In genomic region chrX:82208976-82209375, GRCh38 we compare ENCODE assay signal across 23 cellular contexts.
"Had no signal": no experiment of that assay in that cellular context is flagged by ENCODE, and none has a peak within 500 bp of the region (broad histone marks: within the 10 kb centered on the region; RNA-seq: fewer than 3 reads in every experiment).

No MANE protein-coding gene starts in this region.

- H3K36me3 ChIP-seq: left ventricle myocardium inferior, lower lobe of right lung, prostate gland, right lobe of liver, suprapubic skin, thyroid gland had no signal

- H3K27ac ChIP-seq: dorsolateral prefrontal cortex, hepatocyte, left ventricle myocardium inferior, lower lobe of right lung, parathyroid adenoma, prostate gland, right lobe of liver, suprapubic skin, thyroid gland had no signal

- H3K27me3 ChIP-seq: hepatocyte, right lobe of liver, suprapubic skin, thyroid gland had no signal

- FAIRE-seq: urothelium cell line had no signal

- H3K9me3 ChIP-seq: left ventricle myocardium inferior, lower lobe of right lung, prostate gland, right lobe of liver, suprapubic skin, thyroid gland had no signal

- H3K4me1 ChIP-seq: left ventricle myocardium inferior, lower lobe of right lung, parathyroid adenoma, prostate gland, right lobe of liver, suprapubic skin, thyroid gland had no signal

- H3K4me3 ChIP-seq: dorsolateral prefrontal cortex, hepatocyte, left ventricle myocardium inferior, lower lobe of right lung, prostate gland, right lobe of liver, suprapubic skin, thyroid gland had no signal

- ATAC-seq: left cardiac atrium; lower lobe of right lung; natural killer cell treated with Interleukin-12 subunit alpha and Interleukin-12 subunit beta and Interleukin-15 and Interleukin-18, amount 100 ng/mL, for 72 hours; right lobe of liver; stimulated activated effector memory CD8-positive, alpha-beta T cell treated with anti-CD3 and anti-CD28 coated beads, Interleukin-12 subunit alpha, Interleukin-12 subunit beta, amount 100 ng/mL, for 72 hours; stimulated activated naive CD8-positive, alpha-beta T cell treated with anti-CD3 and anti-CD28 coated beads, Interleukin-15, Interleukin-2, amounts not matched to agents 100 U/mL and 50 U/mL, for 24 hours had no signal

- H3K4me2 ChIP-seq: hepatocyte had no signal

- DNase-seq: dorsolateral prefrontal cortex; effector CD8-positive, alpha-beta T cell; foreskin melanocyte; head of caudate nucleus; kidney; left cardiac atrium; left ventricle myocardium inferior; lower lobe of right lung; midbrain; occipital lobe; retina; right lobe of liver; stimulated activated CD4-positive, alpha-beta T cell treated with anti-CD3 and anti-CD28 coated beads, Interleukin-4, amount 100 ng/mL, for 1 hour; stimulated activated CD8-positive, alpha-beta memory T cell treated with anti-CD3 and anti-CD28 coated beads, Interleukin-4, amount 100 ng/mL, for 48 hours; stimulated activated naive CD8-positive, alpha-beta T cell treated with anti-CD3 and anti-CD28 coated beads, Interleukin-15, Interleukin-2, amounts not matched to agents 100 U/mL and 50 U/mL, for 24 hours; thyroid gland had no signal
